ENCODE assay signal across 5 cellular contexts in genomic region chr12:116766746-116767145, GRCh38.
"Had no signal": no experiment of that assay in that cellular context is flagged by ENCODE, and none has a peak within 500 bp of the region (broad histone marks: within the 10 kb centered on the region; RNA-seq: fewer than 3 reads in every experiment).

No MANE protein-coding gene starts in this region.

- H3K27ac ChIP-seq: GM23248 had no signal

- H3K4me3 ChIP-seq: GM23248 had no signal

- FAIRE-seq: HTR-8/SVneo had no signal

- H3K9ac ChIP-seq: GM23248 had no signal

- H2AFZ ChIP-seq: GM23248 had no signal

- DNase-seq: GM23248, GOT3, H7, HCEC 1CT had no signal
